ENCODE assay signal across 1 cellular context in genomic region chr17:40340880-40341807, GRCh38.
TF ChIP-seq lines count a peak whose summit lies in the region.

No MANE protein-coding gene starts in this region.

TF ChIP-seq in HepG2, 621 proteins besides CTCF, POLR2A, EP300 and RAD21 (continues in another document):
- peak; percentile 59 for TF ChIP-seq NRL (CRISPR knock-in tag; IDR thresholded peaks at IDR 0.05; ENCODE audit: borderline replicate concordance)
- TF ChIP-seq NCOA5 (CRISPR knock-in tag; IDR thresholded peaks at IDR 0.05) = no peak
- TF ChIP-seq, protein P1, sequence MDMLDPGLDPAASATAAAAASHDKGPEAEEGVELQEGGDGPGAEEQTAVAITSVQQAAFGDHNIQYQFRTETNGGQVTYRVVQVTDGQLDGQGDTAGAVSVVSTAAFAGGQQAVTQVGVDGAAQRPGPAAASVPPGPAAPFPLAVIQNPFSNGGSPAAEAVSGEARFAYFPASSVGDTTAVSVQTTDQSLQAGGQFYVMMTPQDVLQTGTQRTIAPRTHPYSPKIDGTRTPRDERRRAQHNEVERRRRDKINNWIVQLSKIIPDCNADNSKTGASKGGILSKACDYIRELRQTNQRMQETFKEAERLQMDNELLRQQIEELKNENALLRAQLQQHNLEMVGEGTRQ (IDR thresholded peaks at IDR 0.05; ENCODE audit: low read depth, low read length) = no peak
- TF ChIP-seq, protein P1 (CRISPR knock-in tag; IDR thresholded peaks at IDR 0.05; ENCODE audit: borderline replicate concordance) = no peak
- TF ChIP-seq ZFP62 (CRISPR knock-in tag; IDR thresholded peaks at IDR 0.05) = no peak
- TF ChIP-seq, protein P2, sequence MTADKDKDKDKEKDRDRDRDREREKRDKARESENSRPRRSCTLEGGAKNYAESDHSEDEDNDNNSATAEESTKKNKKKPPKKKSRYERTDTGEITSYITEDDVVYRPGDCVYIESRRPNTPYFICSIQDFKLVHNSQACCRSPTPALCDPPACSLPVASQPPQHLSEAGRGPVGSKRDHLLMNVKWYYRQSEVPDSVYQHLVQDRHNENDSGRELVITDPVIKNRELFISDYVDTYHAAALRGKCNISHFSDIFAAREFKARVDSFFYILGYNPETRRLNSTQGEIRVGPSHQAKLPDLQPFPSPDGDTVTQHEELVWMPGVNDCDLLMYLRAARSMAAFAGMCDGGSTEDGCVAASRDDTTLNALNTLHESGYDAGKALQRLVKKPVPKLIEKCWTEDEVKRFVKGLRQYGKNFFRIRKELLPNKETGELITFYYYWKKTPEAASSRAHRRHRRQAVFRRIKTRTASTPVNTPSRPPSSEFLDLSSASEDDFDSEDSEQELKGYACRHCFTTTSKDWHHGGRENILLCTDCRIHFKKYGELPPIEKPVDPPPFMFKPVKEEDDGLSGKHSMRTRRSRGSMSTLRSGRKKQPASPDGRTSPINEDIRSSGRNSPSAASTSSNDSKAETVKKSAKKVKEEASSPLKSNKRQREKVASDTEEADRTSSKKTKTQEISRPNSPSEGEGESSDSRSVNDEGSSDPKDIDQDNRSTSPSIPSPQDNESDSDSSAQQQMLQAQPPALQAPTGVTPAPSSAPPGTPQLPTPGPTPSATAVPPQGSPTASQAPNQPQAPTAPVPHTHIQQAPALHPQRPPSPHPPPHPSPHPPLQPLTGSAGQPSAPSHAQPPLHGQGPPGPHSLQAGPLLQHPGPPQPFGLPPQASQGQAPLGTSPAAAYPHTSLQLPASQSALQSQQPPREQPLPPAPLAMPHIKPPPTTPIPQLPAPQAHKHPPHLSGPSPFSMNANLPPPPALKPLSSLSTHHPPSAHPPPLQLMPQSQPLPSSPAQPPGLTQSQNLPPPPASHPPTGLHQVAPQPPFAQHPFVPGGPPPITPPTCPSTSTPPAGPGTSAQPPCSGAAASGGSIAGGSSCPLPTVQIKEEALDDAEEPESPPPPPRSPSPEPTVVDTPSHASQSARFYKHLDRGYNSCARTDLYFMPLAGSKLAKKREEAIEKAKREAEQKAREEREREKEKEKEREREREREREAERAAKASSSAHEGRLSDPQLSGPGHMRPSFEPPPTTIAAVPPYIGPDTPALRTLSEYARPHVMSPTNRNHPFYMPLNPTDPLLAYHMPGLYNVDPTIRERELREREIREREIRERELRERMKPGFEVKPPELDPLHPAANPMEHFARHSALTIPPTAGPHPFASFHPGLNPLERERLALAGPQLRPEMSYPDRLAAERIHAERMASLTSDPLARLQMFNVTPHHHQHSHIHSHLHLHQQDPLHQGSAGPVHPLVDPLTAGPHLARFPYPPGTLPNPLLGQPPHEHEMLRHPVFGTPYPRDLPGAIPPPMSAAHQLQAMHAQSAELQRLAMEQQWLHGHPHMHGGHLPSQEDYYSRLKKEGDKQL (CRISPR knock-in tag; IDR thresholded peaks at IDR 0.05; ENCODE audit: low read depth) = peak; percentile 20; the same call in 1 of the 2 replicates
- 0 out of 2 replicates have a peak, but pooled peaks have one; percentile 37 for TF ChIP-seq ZNF44 (CRISPR knock-in tag; IDR thresholded peaks at IDR 0.05)
- no peak for TF ChIP-seq ISX (CRISPR knock-in tag; conservative IDR thresholded peaks at IDR 0.05)
- TF ChIP-seq THAP9 (CRISPR knock-in tag; IDR thresholded peaks at IDR 0.05; ENCODE audit: borderline replicate concordance) = peak; percentile 74; the same call in 1 of the 2 replicates
- TF ChIP-seq, protein P3, sequence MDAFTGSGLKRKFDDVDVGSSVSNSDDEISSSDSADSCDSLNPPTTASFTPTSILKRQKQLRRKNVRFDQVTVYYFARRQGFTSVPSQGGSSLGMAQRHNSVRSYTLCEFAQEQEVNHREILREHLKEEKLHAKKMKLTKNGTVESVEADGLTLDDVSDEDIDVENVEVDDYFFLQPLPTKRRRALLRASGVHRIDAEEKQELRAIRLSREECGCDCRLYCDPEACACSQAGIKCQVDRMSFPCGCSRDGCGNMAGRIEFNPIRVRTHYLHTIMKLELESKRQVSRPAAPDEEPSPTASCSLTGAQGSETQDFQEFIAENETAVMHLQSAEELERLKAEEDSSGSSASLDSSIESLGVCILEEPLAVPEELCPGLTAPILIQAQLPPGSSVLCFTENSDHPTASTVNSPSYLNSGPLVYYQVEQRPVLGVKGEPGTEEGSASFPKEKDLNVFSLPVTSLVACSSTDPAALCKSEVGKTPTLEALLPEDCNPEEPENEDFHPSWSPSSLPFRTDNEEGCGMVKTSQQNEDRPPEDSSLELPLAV (CRISPR knock-in tag; conservative IDR thresholded peaks at IDR 0.05; ENCODE audit: low read depth) = no peak
- no peak for TF ChIP-seq ZNF784 (CRISPR knock-in tag; IDR thresholded peaks at IDR 0.05; ENCODE audit: borderline replicate concordance)
- TF ChIP-seq PPARG (CRISPR knock-in tag; conservative IDR thresholded peaks at IDR 0.05) = peak; percentile 52; the same call in 1 of the 2 replicates
- TF ChIP-seq, protein P4, sequence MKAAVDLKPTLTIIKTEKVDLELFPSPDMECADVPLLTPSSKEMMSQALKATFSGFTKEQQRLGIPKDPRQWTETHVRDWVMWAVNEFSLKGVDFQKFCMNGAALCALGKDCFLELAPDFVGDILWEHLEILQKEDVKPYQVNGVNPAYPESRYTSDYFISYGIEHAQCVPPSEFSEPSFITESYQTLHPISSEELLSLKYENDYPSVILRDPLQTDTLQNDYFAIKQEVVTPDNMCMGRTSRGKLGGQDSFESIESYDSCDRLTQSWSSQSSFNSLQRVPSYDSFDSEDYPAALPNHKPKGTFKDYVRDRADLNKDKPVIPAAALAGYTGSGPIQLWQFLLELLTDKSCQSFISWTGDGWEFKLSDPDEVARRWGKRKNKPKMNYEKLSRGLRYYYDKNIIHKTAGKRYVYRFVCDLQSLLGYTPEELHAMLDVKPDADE (CRISPR knock-in tag; IDR thresholded peaks at IDR 0.05) = 0 out of 2 replicates have a peak, but pooled peaks have one; percentile 75
- peak; percentile 89 for TF ChIP-seq AHR (CRISPR knock-in tag; IDR thresholded peaks at IDR 0.05)
- no peak for TF ChIP-seq SOX13 (IDR thresholded peaks at IDR 0.05)
- no peak for TF ChIP-seq SOX13 (CRISPR knock-in tag; conservative IDR thresholded peaks at IDR 0.05 in 1 of 2, IDR thresholded peaks at IDR 0.05 in 1 of 2)
- no peak for TF ChIP-seq ZNF605 (CRISPR knock-in tag; IDR thresholded peaks at IDR 0.05)
- peak; percentile 53; the same call in 1 of the 2 replicates for TF ChIP-seq ARID5B (CRISPR knock-in tag; IDR thresholded peaks at IDR 0.05)
- TF ChIP-seq, protein P5, sequence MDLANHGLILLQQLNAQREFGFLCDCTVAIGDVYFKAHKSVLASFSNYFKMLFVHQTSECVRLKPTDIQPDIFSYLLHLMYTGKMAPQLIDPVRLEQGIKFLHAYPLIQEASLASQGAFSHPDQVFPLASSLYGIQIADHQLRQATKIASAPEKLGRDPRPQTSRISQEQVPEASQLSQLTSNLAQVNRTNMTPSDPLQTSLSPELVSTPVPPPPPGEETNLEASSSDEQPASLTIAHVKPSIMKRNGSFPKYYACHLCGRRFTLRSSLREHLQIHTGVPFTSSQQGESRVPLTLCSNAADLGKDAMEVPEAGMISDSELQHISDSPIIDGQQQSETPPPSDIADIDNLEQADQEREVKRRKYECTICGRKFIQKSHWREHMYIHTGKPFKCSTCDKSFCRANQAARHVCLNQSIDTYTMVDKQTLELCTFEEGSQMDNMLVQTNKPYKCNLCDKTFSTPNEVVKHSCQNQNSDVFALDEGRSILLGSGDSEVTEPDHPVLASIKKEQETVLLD (CRISPR knock-in tag; IDR thresholded peaks at IDR 0.05; ENCODE audit: low read depth) = no peak; the same call in 1 of the 2 replicates
- 0 out of 2 replicates have a peak, but pooled peaks have one; percentile 63 for TF ChIP-seq ZNF275 (CRISPR knock-in tag; IDR thresholded peaks at IDR 0.05; ENCODE audit: borderline replicate concordance)
- peak; percentile 69; the same call in 1 of the 2 replicates for TF ChIP-seq FOXC1 (CRISPR knock-in tag; IDR thresholded peaks at IDR 0.05; ENCODE audit: borderline replicate concordance)
- TF ChIP-seq HCFC1 (IDR thresholded peaks at IDR 0.05; ENCODE audit: low read depth, low read length) = no peak
- TF ChIP-seq NFYB (CRISPR knock-in tag; IDR thresholded peaks at IDR 0.05) = no peak; the same call in 1 of the 2 replicates
- no peak for TF ChIP-seq SMC3 (IDR thresholded peaks at IDR 0.05; ENCODE audit: low read length)
- no peak for TF ChIP-seq NONO (IDR thresholded peaks at IDR 0.05)
- TF ChIP-seq NONO (CRISPR knock-in tag; conservative IDR thresholded peaks at IDR 0.05) = no peak; the same call in 1 of the 2 replicates
- TF ChIP-seq, protein P6, sequence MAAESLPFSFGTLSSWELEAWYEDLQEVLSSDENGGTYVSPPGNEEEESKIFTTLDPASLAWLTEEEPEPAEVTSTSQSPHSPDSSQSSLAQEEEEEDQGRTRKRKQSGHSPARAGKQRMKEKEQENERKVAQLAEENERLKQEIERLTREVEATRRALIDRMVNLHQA (CRISPR knock-in tag; IDR thresholded peaks at IDR 0.05) = no peak
- TF ChIP-seq, protein P7, sequence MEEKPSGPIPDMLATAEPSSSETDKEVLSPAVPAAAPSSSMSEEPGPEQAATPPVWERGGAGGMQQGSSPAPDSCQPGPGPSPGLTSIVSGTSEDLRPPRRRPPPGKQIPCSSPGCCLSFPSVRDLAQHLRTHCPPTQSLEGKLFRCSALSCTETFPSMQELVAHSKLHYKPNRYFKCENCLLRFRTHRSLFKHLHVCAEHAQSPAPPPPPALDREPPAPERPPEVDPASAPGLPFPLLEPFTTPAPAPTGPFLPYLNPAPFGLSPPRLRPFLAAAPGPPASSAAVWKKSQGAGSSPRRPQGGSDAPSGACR (CRISPR knock-in tag; IDR thresholded peaks at IDR 0.05) = no peak
- TF ChIP-seq ZNF230 (CRISPR knock-in tag; IDR thresholded peaks at IDR 0.05) = no peak
- peak; percentile 75 for TF ChIP-seq KAT8 (CRISPR knock-in tag; IDR thresholded peaks at IDR 0.05)
- TF ChIP-seq MEF2D (CRISPR knock-in tag; IDR thresholded peaks at IDR 0.05) = no peak
- TF ChIP-seq, protein P8, sequence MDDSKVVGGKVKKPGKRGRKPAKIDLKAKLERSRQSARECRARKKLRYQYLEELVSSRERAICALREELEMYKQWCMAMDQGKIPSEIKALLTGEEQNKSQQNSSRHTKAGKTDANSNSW (CRISPR knock-in tag; IDR thresholded peaks at IDR 0.05; ENCODE audit: borderline replicate concordance) = no peak
